ENCODE assay signal across 9 cellular contexts in genomic region chr1:191904991-191905390, GRCh38.
"Had no signal": no experiment of that assay in that cellular context is flagged by ENCODE, and none has a peak within 500 bp of the region (broad histone marks: within the 10 kb centered on the region; RNA-seq: fewer than 3 reads in every experiment).

No MANE protein-coding gene starts in this region.

- DNase-seq: H9, HCEC 1CT, HFFc6, KG1 had no signal

- H3K4me2 ChIP-seq: GM23338 had no signal

- H3K27ac ChIP-seq: HL-60 had no signal

- H2AFZ ChIP-seq: GM23338 had no signal

- FAIRE-seq: H1, H54, HepG2 had no signal

- H3K4me3 ChIP-seq: GM23338 had no signal

- ATAC-seq: GM23338, HepG2 had no signal
